In genomic region chr4:56995525-56995924, GRCh38 we compare ENCODE assay signal across 10 cellular contexts. TPM values are rescaled to one million over a fixed set of nuclear protein-coding genes. Genes with fewer than 3 reads are reported as not detected.
DNase-seq lines count a peak whose midpoint lies in the region; ATAC-seq and TF ChIP-seq lines count a peak whose summit lies in the region.
"Had no signal": no experiment of that assay in that cellular context is flagged by ENCODE, and none has a peak within 500 bp of the region (broad histone marks: within the 10 kb centered on the region; RNA-seq: fewer than 3 reads in every experiment).

No MANE protein-coding gene starts in this region.

- peaks cover 28% of the 10 kb centered on the region for H3K4me1 ChIP-seq in adipocyte (ENCODE audit: control insufficient read depth, insufficient read depth, low read length)
- H3K4me1 ChIP-seq in gastroesophageal sphincter = peaks cover 7 to 14% (median 9%) of the 10 kb centered on the region in 3 donors

- H3K27me3 ChIP-seq in adipocyte (replicated peaks; ENCODE audit: control insufficient read depth, insufficient read depth, low read length) (no peaks in the 10 kb centered on the region), gastroesophageal sphincter (no peaks in the 10 kb centered on the region)

- no peak for TF ChIP-seq POLR2A in gastroesophageal sphincter (IDR thresholded peaks at IDR 0.05)

- H3K9me3 ChIP-seq in adipocyte (ENCODE audit: control insufficient read depth, low read length) (no peaks in the 10 kb centered on the region), gastroesophageal sphincter (no peaks in the 10 kb centered on the region)

- peak overlapping the region; percentile 56 for H3K9ac ChIP-seq in adipocyte (ENCODE audit: low read length)

- H3K27ac Mint-ChIP-seq in progenitor cell of endocrine pancreas = no peak overlapping the region
- H3K27ac Mint-ChIP-seq: activated T-helper 1 cell treated with anti-CD3 and anti-CD28 coated beads, Interleukin-12 subunit alpha, Interleukin-12 subunit beta, Interleukin-2, Interleukin-4 antibody, amounts not matched to agents 30 ng/mL and 10 ng/mL and 1 ng/mL, durations not matched to agents 14 hours and 24 hours and 36 hours had no signal

- no peaks in the 10 kb centered on the region for H3K27me3 Mint-ChIP-seq in progenitor cell of endocrine pancreas

- H3K4me1 Mint-ChIP-seq in progenitor cell of endocrine pancreas (ENCODE audit: low read depth) = peaks cover 4% of the 10 kb centered on the region

- DNase-seq in adipocyte (ENCODE audit: low read depth) (peak; percentile 74), pons (ENCODE audit: low spot score) (peak; percentile 96), NCI-H526 (lab: John Stamatoyannopoulos, UW) (no peak), progenitor cell of endocrine pancreas (ENCODE audit: low spot score, unreplicated experiment) (no peak)
- DNase-seq: stimulated activated CD4-positive, alpha-beta T cell treated with anti-CD3 and anti-CD28 coated beads, Interleukin-4, amount 100 ng/mL, for 4 hours had no signal

- H3K4me3 Mint-ChIP-seq in progenitor cell of endocrine pancreas (ENCODE audit: low read depth) = no peak overlapping the region
- H3K4me3 Mint-ChIP-seq: activated T-helper 1 cell treated with anti-CD3 and anti-CD28 coated beads, Interleukin-12 subunit alpha, Interleukin-12 subunit beta, Interleukin-2, Interleukin-4 antibody, amounts not matched to agents 30 ng/mL and 10 ng/mL and 1 ng/mL, durations not matched to agents 14 hours and 24 hours and 36 hours had no signal

- ATAC-seq in gastroesophageal sphincter = peak; percentile 77
- ATAC-seq in HG03175 (IDR thresholded peaks at IDR 0.05; ENCODE audit: unreplicated experiment) = no peak
- ATAC-seq in GM19328 (IDR thresholded peaks at IDR 0.05; ENCODE audit: unreplicated experiment) = no peak

- TF ChIP-seq CTCF in C4-2B (conservative IDR thresholded peaks at IDR 0.05) (no peak), gastroesophageal sphincter (IDR thresholded peaks at IDR 0.05) (no peak), progenitor cell of endocrine pancreas (IDR thresholded peaks at IDR 0.05; ENCODE audit: unreplicated experiment) (no peak)

- H3K27ac ChIP-seq in C4-2B (peak overlapping the region; percentile 50), gastroesophageal sphincter (peak overlapping the region; percentile 30 to 68 (median 62))

- WGBS in gastroesophageal sphincter (ENCODE audit: low coverage in 1 of 2), 2 donors = 18% methylated on average over 5 of the region's 7 CpGs

- TF ChIP-seq EP300 in gastroesophageal sphincter (IDR thresholded peaks at IDR 0.05) = no peak

- H3K36me3 ChIP-seq in adipocyte (ENCODE audit: control insufficient read depth, insufficient read depth, low read length, severe bottlenecking) (peaks cover 66% of the 10 kb centered on the region), gastroesophageal sphincter (peaks cover 6 to 94% of the 10 kb centered on the region in 2 donors)

- no peaks in the 10 kb centered on the region for H3K9me3 Mint-ChIP-seq in progenitor cell of endocrine pancreas (ENCODE audit: low read depth)
- H3K9me3 Mint-ChIP-seq: activated T-helper 1 cell treated with anti-CD3 and anti-CD28 coated beads, Interleukin-12 subunit alpha, Interleukin-12 subunit beta, Interleukin-2, Interleukin-4 antibody, amounts not matched to agents 30 ng/mL and 10 ng/mL and 1 ng/mL, durations not matched to agents 14 hours and 24 hours and 36 hours had no signal

- peaks cover 27% of the 10 kb centered on the region for H3K36me3 Mint-ChIP-seq in progenitor cell of endocrine pancreas (ENCODE audit: insufficient read depth)

- H3K4me3 ChIP-seq in adipocyte (ENCODE audit: low read length) (peak overlapping the region; percentile 51), gastroesophageal sphincter (no peak overlapping the region)

RNA-seq across cellular contexts. Expression of gene POLR2B, which starts 16.8 kb away (rescaled TPM):
- total RNA-seq in gastroesophageal sphincter = 100 to 1,000 TPM in 2 of 4 donors, 10 to 100 TPM in 2; 82.4 to 128 (median 110) TPM
- total RNA-seq in progenitor cell of endocrine pancreas = 107 and 116 TPM in 2 replicates

RNA-seq across cellular contexts. Expression of gene NOA1, which starts 18.1 kb away (rescaled TPM):
- total RNA-seq in gastroesophageal sphincter = 10 to 100 TPM; 15.3 to 25.8 (median 21.0) TPM
- 16.7 and 17.4 TPM in 2 replicates for total RNA-seq in progenitor cell of endocrine pancreas

Comparison
In these comparisons a context has a peak if more than half of its experiments do, and no peak if none do; other contexts are left out.
1. DNase-seq: peak in adipocyte (single experiment) and pons (single experiment); none in NCI-H526 (0 of 2) and progenitor cell of endocrine pancreas (single experiment).